Comparison of ENCODE assay signal across 1 cellular context in the genomic region with DNA sequence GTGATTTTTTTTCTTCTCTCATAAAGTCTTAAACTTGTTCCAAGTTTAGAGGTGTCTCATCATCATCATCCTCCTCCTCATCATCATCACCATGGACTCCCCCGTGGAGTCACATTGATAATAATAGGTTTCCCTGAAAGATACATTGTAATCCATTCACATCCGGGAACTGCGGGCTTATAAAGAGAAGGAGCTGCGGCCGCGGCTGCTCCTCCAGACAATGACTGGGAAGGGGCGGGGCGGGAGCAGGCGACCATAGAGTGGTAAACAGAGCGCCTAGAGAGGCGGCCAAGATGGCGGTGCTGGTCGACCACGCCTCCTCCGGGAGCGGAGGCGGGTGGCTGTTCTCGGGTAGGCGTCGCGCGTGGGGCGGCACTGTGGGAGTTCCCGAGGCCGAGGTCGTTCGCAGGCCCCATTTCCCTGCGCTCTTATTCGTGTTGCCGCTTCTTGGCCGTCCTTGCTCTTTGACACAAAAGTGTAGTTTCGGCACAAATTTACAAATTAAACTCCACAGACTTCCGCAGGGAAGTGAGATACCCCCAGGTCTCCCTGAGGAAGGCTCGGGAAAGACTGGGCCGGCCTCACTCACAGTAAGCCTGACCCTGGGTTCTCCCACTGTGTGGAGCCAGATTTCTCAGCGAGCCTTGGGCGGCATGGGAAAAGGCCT.
TF ChIP-seq lines count a peak whose summit lies in the region.

No MANE protein-coding gene starts in this region.

TF ChIP-seq in HEK293, 187 proteins besides CTCF, POLR2A, EP300 and RAD21 (continued from another document and continues in another):
- TF ChIP-seq, protein P1, sequence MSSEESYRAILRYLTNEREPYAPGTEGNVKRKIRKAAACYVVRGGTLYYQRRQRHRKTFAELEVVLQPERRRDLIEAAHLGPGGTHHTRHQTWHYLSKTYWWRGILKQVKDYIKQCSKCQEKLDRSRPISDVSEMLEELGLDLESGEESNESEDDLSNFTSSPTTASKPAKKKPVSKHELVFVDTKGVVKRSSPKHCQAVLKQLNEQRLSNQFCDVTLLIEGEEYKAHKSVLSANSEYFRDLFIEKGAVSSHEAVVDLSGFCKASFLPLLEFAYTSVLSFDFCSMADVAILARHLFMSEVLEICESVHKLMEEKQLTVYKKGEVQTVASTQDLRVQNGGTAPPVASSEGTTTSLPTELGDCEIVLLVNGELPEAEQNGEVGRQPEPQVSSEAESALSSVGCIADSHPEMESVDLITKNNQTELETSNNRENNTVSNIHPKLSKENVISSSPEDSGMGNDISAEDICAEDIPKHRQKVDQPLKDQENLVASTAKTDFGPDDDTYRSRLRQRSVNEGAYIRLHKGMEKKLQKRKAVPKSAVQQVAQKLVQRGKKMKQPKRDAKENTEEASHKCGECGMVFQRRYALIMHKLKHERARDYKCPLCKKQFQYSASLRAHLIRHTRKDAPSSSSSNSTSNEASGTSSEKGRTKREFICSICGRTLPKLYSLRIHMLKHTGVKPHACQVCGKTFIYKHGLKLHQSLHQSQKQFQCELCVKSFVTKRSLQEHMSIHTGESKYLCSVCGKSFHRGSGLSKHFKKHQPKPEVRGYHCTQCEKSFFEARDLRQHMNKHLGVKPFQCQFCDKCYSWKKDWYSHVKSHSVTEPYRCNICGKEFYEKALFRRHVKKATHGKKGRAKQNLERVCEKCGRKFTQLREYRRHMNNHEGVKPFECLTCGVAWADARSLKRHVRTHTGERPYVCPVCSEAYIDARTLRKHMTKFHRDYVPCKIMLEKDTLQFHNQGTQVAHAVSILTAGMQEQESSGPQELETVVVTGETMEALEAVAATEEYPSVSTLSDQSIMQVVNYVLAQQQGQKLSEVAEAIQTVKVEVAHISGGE (tag by site-specific recombination; conservative IDR thresholded peaks at IDR 0.05; ENCODE audit: low read depth) = peak; percentile 32
- TF ChIP-seq ZNF112 (tag by site-specific recombination; IDR thresholded peaks at IDR 0.05) (no peak), YY2 (tag by site-specific recombination; IDR thresholded peaks at IDR 0.05) (peak; percentile 90), ZSCAN5A (tag by site-specific recombination; IDR thresholded peaks at IDR 0.05) (no peak), KLF16 (tag by site-specific recombination; IDR thresholded peaks at IDR 0.05) (peak; percentile 98), OSR2 (tag by site-specific recombination; IDR thresholded peaks at IDR 0.05) (peak; percentile 42; the same call in 1 of the 2 replicates), ZNF76 (tag by site-specific recombination; IDR thresholded peaks at IDR 0.05; ENCODE audit: borderline replicate concordance, low read depth) (peak; percentile 68; the same call in 1 of the 2 replicates), ZNF350 (tag by site-specific recombination; IDR thresholded peaks at IDR 0.05) (no peak), ZNF10 (tag by site-specific recombination; IDR thresholded peaks at IDR 0.05) (no peak), ZBTB48 (tag by site-specific recombination; IDR thresholded peaks at IDR 0.05) (no peak), KLF10 (tag by site-specific recombination; IDR thresholded peaks at IDR 0.05) (peak; percentile 58; the same call in 1 of the 2 replicates), SETDB1 (IDR thresholded peaks at IDR 0.05; ENCODE audit: insufficient read length, low read length) (no peak), ZBTB1 (tag by site-specific recombination; IDR thresholded peaks at IDR 0.05) (no peak), RBAK (tag by site-specific recombination; IDR thresholded peaks at IDR 0.05) (no peak), ZNF366 (tag by site-specific recombination; conservative IDR thresholded peaks at IDR 0.05) (peak; percentile 43; the same call in 1 of the 2 replicates), ZNF48 (tag by site-specific recombination; IDR thresholded peaks at IDR 0.05) (no peak), ZNF530 (tag by site-specific recombination; IDR thresholded peaks at IDR 0.05; ENCODE audit: low read depth) (no peak), ZNF311 (tag by site-specific recombination; IDR thresholded peaks at IDR 0.05; ENCODE audit: borderline replicate concordance) (no peak), ZNF776 (tag by site-specific recombination; IDR thresholded peaks at IDR 0.05; ENCODE audit: borderline replicate concordance) (no peak), ZNF571 (tag by site-specific recombination; IDR thresholded peaks at IDR 0.05) (no peak), REPIN1 (tag by site-specific recombination; IDR thresholded peaks at IDR 0.05; ENCODE audit: low read depth) (no peak), ZSCAN4 (tag by site-specific recombination; IDR thresholded peaks at IDR 0.05) (no peak), ZSCAN16 (tag by site-specific recombination; IDR thresholded peaks at IDR 0.05) (no peak), ZNF426 (tag by site-specific recombination; IDR thresholded peaks at IDR 0.05) (no peak), ZNF221 (tag by site-specific recombination; IDR thresholded peaks at IDR 0.05; ENCODE audit: borderline replicate concordance) (no peak), ZNF843 (tag by site-specific recombination; IDR thresholded peaks at IDR 0.05) (peak; percentile 81), ZNF174 (tag by site-specific recombination; IDR thresholded peaks at IDR 0.05) (no peak), ZNF510 (tag by site-specific recombination; IDR thresholded peaks at IDR 0.05; ENCODE audit: insufficient replicate concordance) (no peak), ZNF335 (tag by site-specific recombination; conservative IDR thresholded peaks at IDR 0.05) (peak; percentile 88), ZNF610 (tag by site-specific recombination; IDR thresholded peaks at IDR 0.05; ENCODE audit: borderline replicate concordance) (peak; percentile 81), ZNF561 (tag by site-specific recombination; IDR thresholded peaks at IDR 0.05; ENCODE audit: borderline replicate concordance) (peak; percentile 38; the same call in 1 of the 2 replicates), ZNF585B (tag by site-specific recombination; IDR thresholded peaks at IDR 0.05) (no peak), EGR2 (tag by site-specific recombination; IDR thresholded peaks at IDR 0.05; ENCODE audit: low read depth) (peak; percentile 98), ZFP3 (tag by site-specific recombination; IDR thresholded peaks at IDR 0.05; ENCODE audit: low read depth) (no peak), ZNF132 (tag by site-specific recombination; IDR thresholded peaks at IDR 0.05; ENCODE audit: borderline replicate concordance) (no peak), ZNF155 (tag by site-specific recombination; IDR thresholded peaks at IDR 0.05) (no peak), GLI2 (tag by site-specific recombination; IDR thresholded peaks at IDR 0.05; ENCODE audit: borderline replicate concordance, low read depth) (no peak), ZNF645 (tag by site-specific recombination; IDR thresholded peaks at IDR 0.05) (no peak), ZNF521 (tag by site-specific recombination; IDR thresholded peaks at IDR 0.05) (no peak), ZBTB17 (tag by site-specific recombination; IDR thresholded peaks at IDR 0.05) (peak; percentile 36)
- TF ChIP-seq, protein P2, sequence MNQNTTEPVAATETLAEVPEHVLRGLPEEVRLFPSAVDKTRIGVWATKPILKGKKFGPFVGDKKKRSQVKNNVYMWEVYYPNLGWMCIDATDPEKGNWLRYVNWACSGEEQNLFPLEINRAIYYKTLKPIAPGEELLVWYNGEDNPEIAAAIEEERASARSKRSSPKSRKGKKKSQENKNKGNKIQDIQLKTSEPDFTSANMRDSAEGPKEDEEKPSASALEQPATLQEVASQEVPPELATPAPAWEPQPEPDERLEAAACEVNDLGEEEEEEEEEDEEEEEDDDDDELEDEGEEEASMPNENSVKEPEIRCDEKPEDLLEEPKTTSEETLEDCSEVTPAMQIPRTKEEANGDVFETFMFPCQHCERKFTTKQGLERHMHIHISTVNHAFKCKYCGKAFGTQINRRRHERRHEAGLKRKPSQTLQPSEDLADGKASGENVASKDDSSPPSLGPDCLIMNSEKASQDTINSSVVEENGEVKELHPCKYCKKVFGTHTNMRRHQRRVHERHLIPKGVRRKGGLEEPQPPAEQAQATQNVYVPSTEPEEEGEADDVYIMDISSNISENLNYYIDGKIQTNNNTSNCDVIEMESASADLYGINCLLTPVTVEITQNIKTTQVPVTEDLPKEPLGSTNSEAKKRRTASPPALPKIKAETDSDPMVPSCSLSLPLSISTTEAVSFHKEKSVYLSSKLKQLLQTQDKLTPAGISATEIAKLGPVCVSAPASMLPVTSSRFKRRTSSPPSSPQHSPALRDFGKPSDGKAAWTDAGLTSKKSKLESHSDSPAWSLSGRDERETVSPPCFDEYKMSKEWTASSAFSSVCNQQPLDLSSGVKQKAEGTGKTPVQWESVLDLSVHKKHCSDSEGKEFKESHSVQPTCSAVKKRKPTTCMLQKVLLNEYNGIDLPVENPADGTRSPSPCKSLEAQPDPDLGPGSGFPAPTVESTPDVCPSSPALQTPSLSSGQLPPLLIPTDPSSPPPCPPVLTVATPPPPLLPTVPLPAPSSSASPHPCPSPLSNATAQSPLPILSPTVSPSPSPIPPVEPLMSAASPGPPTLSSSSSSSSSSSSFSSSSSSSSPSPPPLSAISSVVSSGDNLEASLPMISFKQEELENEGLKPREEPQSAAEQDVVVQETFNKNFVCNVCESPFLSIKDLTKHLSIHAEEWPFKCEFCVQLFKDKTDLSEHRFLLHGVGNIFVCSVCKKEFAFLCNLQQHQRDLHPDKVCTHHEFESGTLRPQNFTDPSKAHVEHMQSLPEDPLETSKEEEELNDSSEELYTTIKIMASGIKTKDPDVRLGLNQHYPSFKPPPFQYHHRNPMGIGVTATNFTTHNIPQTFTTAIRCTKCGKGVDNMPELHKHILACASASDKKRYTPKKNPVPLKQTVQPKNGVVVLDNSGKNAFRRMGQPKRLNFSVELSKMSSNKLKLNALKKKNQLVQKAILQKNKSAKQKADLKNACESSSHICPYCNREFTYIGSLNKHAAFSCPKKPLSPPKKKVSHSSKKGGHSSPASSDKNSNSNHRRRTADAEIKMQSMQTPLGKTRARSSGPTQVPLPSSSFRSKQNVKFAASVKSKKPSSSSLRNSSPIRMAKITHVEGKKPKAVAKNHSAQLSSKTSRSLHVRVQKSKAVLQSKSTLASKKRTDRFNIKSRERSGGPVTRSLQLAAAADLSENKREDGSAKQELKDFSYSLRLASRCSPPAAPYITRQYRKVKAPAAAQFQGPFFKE (tag by site-specific recombination; IDR thresholded peaks at IDR 0.05; ENCODE audit: borderline replicate concordance) = no peak
- TF ChIP-seq, protein P3, sequence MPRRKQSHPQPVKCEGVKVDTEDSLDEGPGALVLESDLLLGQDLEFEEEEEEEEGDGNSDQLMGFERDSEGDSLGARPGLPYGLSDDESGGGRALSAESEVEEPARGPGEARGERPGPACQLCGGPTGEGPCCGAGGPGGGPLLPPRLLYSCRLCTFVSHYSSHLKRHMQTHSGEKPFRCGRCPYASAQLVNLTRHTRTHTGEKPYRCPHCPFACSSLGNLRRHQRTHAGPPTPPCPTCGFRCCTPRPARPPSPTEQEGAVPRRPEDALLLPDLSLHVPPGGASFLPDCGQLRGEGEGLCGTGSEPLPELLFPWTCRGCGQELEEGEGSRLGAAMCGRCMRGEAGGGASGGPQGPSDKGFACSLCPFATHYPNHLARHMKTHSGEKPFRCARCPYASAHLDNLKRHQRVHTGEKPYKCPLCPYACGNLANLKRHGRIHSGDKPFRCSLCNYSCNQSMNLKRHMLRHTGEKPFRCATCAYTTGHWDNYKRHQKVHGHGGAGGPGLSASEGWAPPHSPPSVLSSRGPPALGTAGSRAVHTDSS (tag by site-specific recombination; IDR thresholded peaks at IDR 0.05) = peak; percentile 99
- TF ChIP-seq, protein P4, sequence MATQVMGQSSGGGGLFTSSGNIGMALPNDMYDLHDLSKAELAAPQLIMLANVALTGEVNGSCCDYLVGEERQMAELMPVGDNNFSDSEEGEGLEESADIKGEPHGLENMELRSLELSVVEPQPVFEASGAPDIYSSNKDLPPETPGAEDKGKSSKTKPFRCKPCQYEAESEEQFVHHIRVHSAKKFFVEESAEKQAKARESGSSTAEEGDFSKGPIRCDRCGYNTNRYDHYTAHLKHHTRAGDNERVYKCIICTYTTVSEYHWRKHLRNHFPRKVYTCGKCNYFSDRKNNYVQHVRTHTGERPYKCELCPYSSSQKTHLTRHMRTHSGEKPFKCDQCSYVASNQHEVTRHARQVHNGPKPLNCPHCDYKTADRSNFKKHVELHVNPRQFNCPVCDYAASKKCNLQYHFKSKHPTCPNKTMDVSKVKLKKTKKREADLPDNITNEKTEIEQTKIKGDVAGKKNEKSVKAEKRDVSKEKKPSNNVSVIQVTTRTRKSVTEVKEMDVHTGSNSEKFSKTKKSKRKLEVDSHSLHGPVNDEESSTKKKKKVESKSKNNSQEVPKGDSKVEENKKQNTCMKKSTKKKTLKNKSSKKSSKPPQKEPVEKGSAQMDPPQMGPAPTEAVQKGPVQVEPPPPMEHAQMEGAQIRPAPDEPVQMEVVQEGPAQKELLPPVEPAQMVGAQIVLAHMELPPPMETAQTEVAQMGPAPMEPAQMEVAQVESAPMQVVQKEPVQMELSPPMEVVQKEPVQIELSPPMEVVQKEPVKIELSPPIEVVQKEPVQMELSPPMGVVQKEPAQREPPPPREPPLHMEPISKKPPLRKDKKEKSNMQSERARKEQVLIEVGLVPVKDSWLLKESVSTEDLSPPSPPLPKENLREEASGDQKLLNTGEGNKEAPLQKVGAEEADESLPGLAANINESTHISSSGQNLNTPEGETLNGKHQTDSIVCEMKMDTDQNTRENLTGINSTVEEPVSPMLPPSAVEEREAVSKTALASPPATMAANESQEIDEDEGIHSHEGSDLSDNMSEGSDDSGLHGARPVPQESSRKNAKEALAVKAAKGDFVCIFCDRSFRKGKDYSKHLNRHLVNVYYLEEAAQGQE (tag by site-specific recombination; IDR thresholded peaks at IDR 0.05) = 0 out of 2 replicates have a peak, but pooled peaks have one; percentile 24
